Comparison of ENCODE assay signal across 23 cellular contexts in the genomic region with DNA sequence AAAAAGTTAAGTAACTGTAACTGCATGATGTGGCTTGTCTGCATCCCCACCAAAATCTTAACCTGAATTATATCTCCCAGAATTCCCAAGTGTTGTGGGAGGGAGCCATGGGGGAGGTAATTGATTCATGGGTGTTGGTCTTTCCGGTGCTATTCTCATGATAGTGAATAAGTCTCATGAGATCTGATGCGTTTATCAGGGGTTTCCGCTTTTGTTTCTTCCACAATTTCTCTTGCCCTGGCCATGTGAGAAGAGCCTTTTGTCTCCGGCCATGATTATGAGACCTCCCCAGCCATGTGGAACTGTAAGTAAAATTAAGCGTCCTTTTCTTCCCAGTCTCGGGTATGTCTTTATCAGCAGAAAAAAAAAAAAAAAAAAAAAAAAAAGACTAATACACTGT.
"Had no signal": no experiment of that assay in that cellular context is flagged by ENCODE, and none has a peak within 500 bp of the region (broad histone marks: within the 10 kb centered on the region; RNA-seq: fewer than 3 reads in every experiment).

No MANE protein-coding gene starts in this region.

- FAIRE-seq: colon, endometrium, endothelial cell of umbilical vein, frontal cortex had no signal

- DNase-seq: colonic mucosa; cortex of kidney; dermis blood vessel endothelial cell; dorsolateral prefrontal cortex; effector CD4-positive, alpha-beta T cell; effector CD8-positive, alpha-beta T cell; effector memory CD4-positive, alpha-beta T cell; effector memory CD8-positive, alpha-beta T cell; endodermal cell; erythroblast; esophagus squamous epithelium; foreskin fibroblast; foreskin keratinocyte; foreskin melanocyte; gastrocnemius medialis; glutamatergic neuron; head of caudate nucleus; heart left ventricle; heart right ventricle had no signal
